27 cellular contexts compared by ENCODE assay signal in the genomic region with DNA sequence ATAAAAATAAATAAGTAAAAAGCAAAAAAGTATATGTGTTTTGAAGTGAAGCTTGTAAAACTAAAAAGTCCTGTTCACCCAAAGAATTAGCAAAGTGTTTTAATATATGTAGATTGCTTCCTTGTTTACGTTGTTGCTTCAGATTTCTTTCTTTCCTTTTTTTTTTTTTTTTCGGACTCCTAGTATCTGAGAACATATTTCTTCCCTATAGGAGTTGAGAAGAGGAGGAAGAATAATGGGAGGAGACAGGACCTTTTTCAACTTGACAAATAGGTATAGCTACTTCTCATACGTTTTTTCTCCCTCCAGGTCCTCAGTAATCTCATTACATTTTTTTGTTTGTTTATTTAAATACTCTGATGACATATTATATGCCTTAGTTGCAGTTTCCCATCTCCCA.
"Had no signal": no experiment of that assay in that cellular context is flagged by ENCODE, and none has a peak within 500 bp of the region (broad histone marks: within the 10 kb centered on the region; RNA-seq: fewer than 3 reads in every experiment).

No MANE protein-coding gene starts in this region.

- H3K27ac Mint-ChIP-seq: natural killer cell; nephron progenitor cell; progenitor cell of endocrine pancreas; stimulated activated memory B cell treated with anti-CD40 and anti-IgM and Interleukin-4, amounts not matched to agents 10 μg/mL and 1 μg/mL and 100 μg/mL, for 72 hours; stimulated activated naive CD8-positive, alpha-beta T cell treated with anti-CD3 and anti-CD28 coated beads, Interleukin-15, amount 100 ng/mL, for 72 hours had no signal

- H3K4me3 Mint-ChIP-seq: naive B cell; natural killer cell; nephron progenitor cell; neural progenitor cell; stimulated activated memory B cell treated with anti-CD40 and anti-IgM and Interleukin-4, amounts not matched to agents 10 μg/mL and 1 μg/mL and 100 μg/mL, for 72 hours; stimulated activated naive CD8-positive, alpha-beta T cell treated with anti-CD3 and anti-CD28 coated beads, Interleukin-15, amount 100 ng/mL, for 72 hours had no signal

- H3K27me3 Mint-ChIP-seq: naive B cell; progenitor cell of endocrine pancreas; stimulated activated memory B cell treated with anti-CD40 and anti-IgM and Interleukin-4, amounts not matched to agents 10 μg/mL and 1 μg/mL and 100 μg/mL, for 72 hours; stimulated activated naive CD8-positive, alpha-beta T cell treated with anti-CD3 and anti-CD28 coated beads, Interleukin-15, amount 100 ng/mL, for 72 hours had no signal

- H3K9ac ChIP-seq: neural progenitor cell had no signal

- H2AFZ ChIP-seq: neural progenitor cell had no signal

- DNase-seq: hippocampal formation; kidney; left colon; left lung; lower lobe of right lung; mammary epithelial cell; mesenchymal stem cell; naive B cell; natural killer cell; nephron progenitor cell; occipital lobe; right lobe of liver; stimulated activated CD4-positive, alpha-beta T cell treated with anti-CD3 and anti-CD28 coated beads, Interleukin-1b, Interleukin-23, amount 100 ng/mL, for 48 hours; stimulated activated CD4-positive, alpha-beta T cell treated with anti-CD3 and anti-CD28 coated beads, Interleukin-2, amount 100 ng/mL, for 48 hours; stimulated activated CD4-positive, alpha-beta T cell treated with anti-CD3 and anti-CD28 coated beads, Interleukin-4, amount 100 ng/mL, for 4 hours; stimulated activated CD8-positive, alpha-beta memory T cell treated with anti-CD3 and anti-CD28 coated beads, Interleukin-4, amount 100 ng/mL, for 48 hours; stimulated activated naive CD4-positive, alpha-beta T cell treated with Interleukin-2 at 50 U/mL for 16 hours; stimulated activated naive CD8-positive, alpha-beta T cell treated with anti-CD3 and anti-CD28 coated beads, Interleukin-15, amount 100 ng/mL, for 72 hours; substantia nigra; upper lobe of right lung had no signal

- H3K9me3 ChIP-seq: left lung, lower lobe of right lung, neutrophil, right atrium auricular region, right lobe of liver, tibial nerve, upper lobe of right lung had no signal

- H3K4me1 ChIP-seq: lower lobe of right lung, right atrium auricular region, right lobe of liver, upper lobe of right lung had no signal

- H3K4me2 ChIP-seq: neural progenitor cell, smooth muscle cell had no signal

- H3K27ac ChIP-seq: left lung, lower lobe of right lung, neural progenitor cell, neutrophil, right atrium auricular region, right lobe of liver, upper lobe of right lung had no signal

- H3K9me3 Mint-ChIP-seq: naive B cell; natural killer cell; neural progenitor cell; stimulated activated memory B cell treated with anti-CD40 and anti-IgM and Interleukin-4, amounts not matched to agents 10 μg/mL and 1 μg/mL and 100 μg/mL, for 72 hours; stimulated activated naive CD8-positive, alpha-beta T cell treated with anti-CD3 and anti-CD28 coated beads, Interleukin-15, amount 100 ng/mL, for 72 hours had no signal

- H3K27me3 ChIP-seq: left lung, neural progenitor cell, neutrophil, right atrium auricular region, right lobe of liver, tibial nerve, upper lobe of right lung had no signal

- H3K36me3 Mint-ChIP-seq: naive B cell; natural killer cell; stimulated activated memory B cell treated with anti-CD40 and anti-IgM and Interleukin-4, amounts not matched to agents 10 μg/mL and 1 μg/mL and 100 μg/mL, for 72 hours had no signal
